18 cellular contexts compared by ENCODE assay signal in the genomic region with DNA sequence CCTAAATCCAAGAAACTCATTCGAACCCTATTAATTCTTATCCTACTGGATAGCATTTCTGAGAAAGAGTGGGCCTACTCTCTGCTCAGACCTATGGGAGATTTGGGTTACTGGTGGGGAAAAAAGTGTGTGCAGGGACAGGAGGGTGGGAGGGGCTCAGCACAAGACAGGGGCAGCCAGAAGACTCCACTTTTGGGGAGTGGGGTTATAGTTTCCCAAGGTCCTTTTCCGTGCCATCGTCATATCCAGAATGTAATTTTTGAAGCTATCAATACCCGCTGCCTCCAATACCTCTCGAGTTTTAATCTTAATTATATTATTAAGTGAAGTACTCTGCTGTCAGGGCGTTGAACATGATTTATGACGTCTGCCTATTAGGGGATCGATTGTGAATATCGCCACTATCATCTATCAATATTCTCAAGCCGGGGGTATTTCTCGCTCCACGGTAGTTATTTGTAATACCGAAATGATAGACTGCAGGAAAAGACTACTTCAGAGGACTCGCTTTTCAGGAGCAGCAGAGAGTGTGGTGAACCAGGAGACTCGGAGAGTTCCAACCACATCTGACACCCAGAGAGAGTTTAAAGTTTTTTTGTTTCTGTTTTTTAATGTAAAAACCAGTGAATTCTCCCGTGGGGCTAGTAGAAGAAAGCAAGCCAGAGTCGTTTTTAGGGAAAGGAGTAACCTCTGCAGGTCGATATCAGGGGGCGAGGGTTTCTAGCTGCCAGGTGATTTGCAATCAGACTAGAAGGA. TPM values are rescaled to one million over a fixed set of nuclear protein-coding genes. Genes with fewer than 3 reads are reported as not detected.
DNase-seq lines count a peak whose midpoint lies in the region; ATAC-seq and TF ChIP-seq lines count a peak whose summit lies in the region.
"Had no signal": no experiment of that assay in that cellular context is flagged by ENCODE, and none has a peak within 500 bp of the region (broad histone marks: within the 10 kb centered on the region; RNA-seq: fewer than 3 reads in every experiment).

No MANE protein-coding gene starts in this region.

- H2AFZ ChIP-seq in GM23338, result no peak overlapping the region

- peaks cover 81% of the 10 kb centered on the region for H3K27me3 Mint-ChIP-seq in GM23338 (ENCODE audit: insufficient read depth, low read depth, poor library complexity)

- peaks cover 39% of the 10 kb centered on the region; the same call in 1 of the 2 replicates for H3F3A ChIP-seq in GM23338 (replicated peaks; ENCODE audit: low read depth)

- H3K9me2 ChIP-seq in GM23338 (ENCODE audit: insufficient read depth), result no peaks in the 10 kb centered on the region

- DNase-seq in GM23338 (ENCODE audit: low spot score), result no peak
- DNase-seq in coronary artery (ENCODE audit: low spot score), result no peak
- no peak for DNase-seq in right lobe of liver
- no peak for DNase-seq in spleen
- no peak for DNase-seq in KG1 (lab: John Stamatoyannopoulos, UW)
- no peak for DNase-seq in psoas muscle
- DNase-seq: activated B cell treated with CpG ODN at 0.5 μM for 24 hours, AML-193, mammary epithelial cell, NCI-H1048, NCI-H82, small intestine had no signal

- H3K9me3 Mint-ChIP-seq in GM23338, result peaks cover 8% of the 10 kb centered on the region
- H3K9me3 Mint-ChIP-seq: activated B cell treated with CpG ODN at 0.5 μM for 24 hours; activated T-helper 2 cell treated with anti-CD3 and anti-CD28 coated beads, Interferon-gamma antibody, Interleukin-2, Interleukin-4, amounts not matched to agents 10 μg/mL and 5 μg/mL and 100 μg/mL, durations not matched to agents 14 hours and 24 hours and 36 hours; natural killer cell treated with Interleukin-12 subunit alpha and Interleukin-12 subunit beta and Interleukin-15 and Interleukin-18, amount 100 ng/mL, for 72 hours; stimulated activated effector memory CD8-positive, alpha-beta T cell treated with anti-CD3 and anti-CD28 coated beads, Interleukin-12 subunit alpha, Interleukin-12 subunit beta, amount 100 ng/mL, for 72 hours had no signal

- H4K20me1 ChIP-seq in GM23338 (replicated peaks; ENCODE audit: insufficient read depth), result peaks cover 63% of the 10 kb centered on the region

- TF ChIP-seq CTCF in GM23338 (conservative IDR thresholded peaks at IDR 0.05; ENCODE audit: low read depth in 2 of 2) (no peak), coronary artery (IDR thresholded peaks at IDR 0.05) (no peak), right lobe of liver (IDR thresholded peaks at IDR 0.05) (no peak), spleen (IDR thresholded peaks at IDR 0.05 in 8 of 11, conservative IDR thresholded peaks at IDR 0.05 in 3 of 11) (no peak), psoas muscle (IDR thresholded peaks at IDR 0.05) (no peak)

- H3K79me2 ChIP-seq in GM23338 (replicated peaks; ENCODE audit: insufficient read depth), result no peaks in the 10 kb centered on the region

- TF ChIP-seq POLR2A in right lobe of liver (IDR thresholded peaks at IDR 0.05) (no peak), spleen (IDR thresholded peaks at IDR 0.05) (no peak)

- WGBS in right lobe of liver (ENCODE audit: insufficient coverage, low coverage, low lambda C conversion rate, missing lambda C conversion rate), result 44% methylated on average over 19 of the region's 19 CpGs
- 7 to 11% (median 10%) methylated on average over 19 of the region's 19 CpGs for WGBS in spleen, 5 donors
- WGBS in psoas muscle, 3 donors, result 82 to 85% (median 84%) methylated on average over 19 of the region's 19 CpGs

- peaks cover 84% of the 10 kb centered on the region for H3K4me1 ChIP-seq in GM23338 (ENCODE audit: insufficient read depth)
- peaks cover 0 to 15% (median 4%) of the 10 kb centered on the region in 4 donors for H3K4me1 ChIP-seq in right lobe of liver
- peaks cover 8 to 96% (median 47%) of the 10 kb centered on the region in 6 donors for H3K4me1 ChIP-seq in spleen
- H3K4me1 ChIP-seq in psoas muscle, result no peaks in the 10 kb centered on the region
- H3K4me1 ChIP-seq: colonic mucosa had no signal

- H3K4me1 Mint-ChIP-seq in GM23338, result peaks cover 56% of the 10 kb centered on the region

- H3K4me3 Mint-ChIP-seq in GM23338, result peak overlapping the region; percentile 45; the same call in 1 of the 3 replicates
- H3K4me3 Mint-ChIP-seq: activated B cell treated with CpG ODN at 0.5 μM for 24 hours; natural killer cell treated with Interleukin-12 subunit alpha and Interleukin-12 subunit beta and Interleukin-15 and Interleukin-18, amount 100 ng/mL, for 72 hours; stimulated activated effector memory CD8-positive, alpha-beta T cell treated with anti-CD3 and anti-CD28 coated beads, Interleukin-12 subunit alpha, Interleukin-12 subunit beta, amount 100 ng/mL, for 72 hours had no signal

- no peaks in the 10 kb centered on the region for H3K36me3 Mint-ChIP-seq in GM23338 (ENCODE audit: low read depth)
- H3K36me3 Mint-ChIP-seq: stimulated activated effector memory CD8-positive, alpha-beta T cell treated with anti-CD3 and anti-CD28 coated beads, Interleukin-12 subunit alpha, Interleukin-12 subunit beta, amount 100 ng/mL, for 72 hours had no signal

- intact Hi-C loops in right lobe of liver (cut with DNase I), result loop anchor here in 1 of 2 donors (10.0 kb wide), 1 partner anchor 544 kb away; no protein-coding TSS in a partner anchor
- intact Hi-C loops in spleen (cut with DNase I; ENCODE audit: low total_unique reads), result loop anchor here (10.0 kb wide), 1 partner anchor 884 kb away; no protein-coding TSS in a partner anchor
- intact Hi-C loops in psoas muscle (cut with DNase I), result loop anchor here (10.0 kb wide), 3 partner anchors 354 to 1404 kb away; no protein-coding TSS in a partner anchor

- H3K36me3 ChIP-seq in GM23338 (ENCODE audit: insufficient read depth), result no peaks in the 10 kb centered on the region
- H3K36me3 ChIP-seq in right lobe of liver, result no peaks in the 10 kb centered on the region
- H3K36me3 ChIP-seq in spleen, result no peaks in the 10 kb centered on the region
- no peaks in the 10 kb centered on the region for H3K36me3 ChIP-seq in psoas muscle (ENCODE audit: insufficient read depth in 1 of 2, low read depth in 1 of 2)
- H3K36me3 ChIP-seq: colonic mucosa had no signal

- no peak overlapping the region for H3K27ac Mint-ChIP-seq in GM23338
- H3K27ac Mint-ChIP-seq: activated B cell treated with CpG ODN at 0.5 μM for 24 hours; activated T-helper 2 cell treated with anti-CD3 and anti-CD28 coated beads, Interferon-gamma antibody, Interleukin-2, Interleukin-4, amounts not matched to agents 10 μg/mL and 5 μg/mL and 100 μg/mL, durations not matched to agents 14 hours and 24 hours and 36 hours; natural killer cell treated with Interleukin-12 subunit alpha and Interleukin-12 subunit beta and Interleukin-15 and Interleukin-18, amount 100 ng/mL, for 72 hours; stimulated activated effector memory CD8-positive, alpha-beta T cell treated with anti-CD3 and anti-CD28 coated beads, Interleukin-12 subunit alpha, Interleukin-12 subunit beta, amount 100 ng/mL, for 72 hours had no signal

- H3K4me3 ChIP-seq in GM23338, result peak overlapping the region; percentile 41; the same call in 1 of the 2 replicates
- peak overlapping the region; percentile 94 for H3K4me3 ChIP-seq in coronary artery
- H3K4me3 ChIP-seq in right lobe of liver, result peak overlapping the region in 1 of 3 donors; percentile 48
- H3K4me3 ChIP-seq in spleen, result peak overlapping the region in 4 of 8 donors; percentile 0 to 51 (median 11)
- H3K4me3 ChIP-seq in psoas muscle, result no peak overlapping the region
- H3K4me3 ChIP-seq: colonic mucosa had no signal

- H3K4me2 ChIP-seq in GM23338, result peak overlapping the region; percentile 71

- H3K27me3 ChIP-seq in GM23338 (ENCODE audit: insufficient read depth) (peaks cover 100% of the 10 kb centered on the region), right lobe of liver (no peaks in the 10 kb centered on the region), spleen (replicated peaks in 1 of 7) (peaks cover 0 to 99% (median 51%) of the 10 kb centered on the region in 7 donors), psoas muscle (ENCODE audit: insufficient read depth in 3 of 3, low read length in 2 of 3) (peaks cover 0 to 23% (median 4%) of the 10 kb centered on the region in 3 donors)

- ATAC-seq in GM23338 (no peak), right lobe of liver (no peak), HG03139 (IDR thresholded peaks at IDR 0.05; ENCODE audit: unreplicated experiment) (no peak), psoas muscle (no peak), HG02981 (IDR thresholded peaks at IDR 0.05; ENCODE audit: unreplicated experiment) (no peak)
- ATAC-seq: stimulated activated effector memory CD8-positive, alpha-beta T cell treated with anti-CD3 and anti-CD28 coated beads, Interleukin-12 subunit alpha, Interleukin-12 subunit beta, amount 100 ng/mL, for 72 hours had no signal

- H3K9me3 ChIP-seq in right lobe of liver, result no peaks in the 10 kb centered on the region
- H3K9me3 ChIP-seq in spleen, result no peaks in the 10 kb centered on the region
- H3K9me3 ChIP-seq in psoas muscle, result no peaks in the 10 kb centered on the region
- H3K9me3 ChIP-seq: colonic mucosa had no signal

- H3K27ac ChIP-seq in GM23338 (ENCODE audit: low read depth), result no peak overlapping the region
- H3K27ac ChIP-seq in coronary artery, result peak overlapping the region; percentile 94 to 97
- peak overlapping the region; percentile 51 to 73 (median 69) for H3K27ac ChIP-seq in right lobe of liver
- H3K27ac ChIP-seq in spleen, result peak overlapping the region; percentile 61 to 93 (median 90)
- H3K27ac ChIP-seq in psoas muscle, result no peak overlapping the region
- H3K27ac ChIP-seq: colonic mucosa had no signal

TF ChIP-seq in GM23338, 12 proteins besides CTCF, POLR2A, EP300 and RAD21:
- no peak for TF ChIP-seq JUNB (IDR thresholded peaks at IDR 0.05; ENCODE audit: unreplicated experiment)
- peak; percentile 76 for TF ChIP-seq EZH2 (IDR thresholded peaks at IDR 0.05; ENCODE audit: low read depth, unreplicated experiment)

RNA-seq across cellular contexts. Expression of gene NR2F2, which starts 20.6 kb away (rescaled TPM):
- not detected in 2 replicates for total RNA-seq in GM23338 (2014; rRNA removed; shearing (Covaris generic))
- polyA plus RNA-seq in GM23338 (2016; fragmentation: Nextera tagmentation; extraction: Ambion mirVana) (0.16 and 0.23 TPM in 2 replicates), spleen (10 to 100 TPM; 18.6 to 39.4 (median 23.7) TPM), psoas muscle (10 to 100 TPM; 10.3 to 20.1 (median 11.3) TPM)
- total RNA-seq in right lobe of liver (10 to 100 TPM; 11.6 to 30.0 (median 20.7) TPM), spleen (100 to 1,000 TPM in 6 of 7 donors, 10 to 100 TPM in 1; 87.1 to 256 (median 121) TPM), psoas muscle (10 to 100 TPM; 14.5 to 17.1 (median 15.7) TPM)
- total RNA-seq: activated B cell treated with CpG ODN at 0.5 μM for 24 hours; activated T-helper 2 cell treated with anti-CD3 and anti-CD28 coated beads, Interferon-gamma antibody, Interleukin-2, Interleukin-4, amounts not matched to agents 10 μg/mL and 5 μg/mL and 100 μg/mL, durations not matched to agents 14 hours and 24 hours and 36 hours; natural killer cell treated with Interleukin-12 subunit alpha and Interleukin-12 subunit beta and Interleukin-15 and Interleukin-18, amount 100 ng/mL, for 72 hours had no signal

Comparison
In these comparisons a context has a peak if more than half of its experiments do, and no peak if none do; other contexts are left out.
1. H3K27ac ChIP-seq: peak in coronary artery (2 of 2), right lobe of liver (3 of 3) and spleen (8 of 8); none in GM23338 (single experiment) and psoas muscle (single experiment).
2. RNA of gene NR2F2, which starts 20.6 kb away (total RNA-seq): 87.1 to 256 TPM in spleen, 11.6 to 30.0 TPM in right lobe of liver and 14.5 to 17.1 TPM in psoas muscle; not detected in GM23338; every median in the first group is over 10 times any median in the second.